Comparison of ENCODE assay signal across 16 cellular contexts in genomic region chr20:16004108-16004854, GRCh38.
DNase-seq lines count a peak whose midpoint lies in the region; ATAC-seq, FAIRE-seq and TF ChIP-seq lines count a peak whose summit lies in the region.
"Had no signal": no experiment of that assay in that cellular context is flagged by ENCODE, and none has a peak within 500 bp of the region (broad histone marks: within the 10 kb centered on the region; RNA-seq: fewer than 3 reads in every experiment).

No MANE protein-coding gene starts in this region.

- no peaks in the 10 kb centered on the region for H3K79me2 ChIP-seq in HepG2 (ENCODE audit: insufficient read depth, low read length)

- H3K4me2 ChIP-seq in HepG2 (ENCODE audit: low read depth, low read length): no peak overlapping the region
- H3K4me2 ChIP-seq: A549 had no signal

- no peaks in the 10 kb centered on the region for H3K27me3 Mint-ChIP-seq in central memory CD8-positive, alpha-beta T cell
- no peaks in the 10 kb centered on the region for H3K27me3 Mint-ChIP-seq in WTC11 (ENCODE audit: low read depth)

- no peaks in the 10 kb centered on the region for H4K20me1 ChIP-seq in HepG2 (ENCODE audit: insufficient read depth, low read length)

- peak overlapping the region; percentile 6 for H3K27ac Mint-ChIP-seq in central memory CD8-positive, alpha-beta T cell (ENCODE audit: low read depth)
- no peak overlapping the region for H3K27ac Mint-ChIP-seq in WTC11

- H3K9me3 ChIP-seq in HepG2 (ENCODE audit: low read length): peaks cover 69% of the 10 kb centered on the region
- H3K9me3 ChIP-seq in right lobe of liver: no peaks in the 10 kb centered on the region
- H3K9me3 ChIP-seq in right cardiac atrium (ENCODE audit: control insufficient read depth, low read length): no peaks in the 10 kb centered on the region

- TF ChIP-seq CTCF in HepG2 (CRISPR knock-in tag; IDR thresholded peaks at IDR 0.05) (no peak), right lobe of liver (IDR thresholded peaks at IDR 0.05) (no peak), WTC11 (IDR thresholded peaks at IDR 0.05) (no peak)

- intact Hi-C loops in HepG2 (cut with micrococcal nuclease; ENCODE audit: unreplicated experiment) (no loop called here), right lobe of liver (cut with DNase I) (no loop called here), right cardiac atrium (cut with DNase I) (loop anchor here in 1 of 4 donors (10.0 kb wide), 1 partner anchor 91 kb away; no protein-coding TSS in a partner anchor)

- in situ Hi-C loops in HepG2 (cut with HindIII; ENCODE audit: extremely low pct_ligation_motif_present, low pct_unique_long_range_greater_than_20kb): no loop called here

- TF ChIP-seq POLR2A in HepG2 (IDR thresholded peaks at IDR 0.05; ENCODE audit: insufficient read depth in 1 of 2, low read depth in 2 of 2, low read length in 2 of 2) (no peak), right lobe of liver (IDR thresholded peaks at IDR 0.05) (no peak)

- FAIRE-seq in HepG2 (lab: Jason Lieb, UNC): no peak
- FAIRE-seq: A549, GM12878 had no signal

- H3K9ac ChIP-seq in HepG2 (ENCODE audit: insufficient read depth, low read depth, low read length): no peak overlapping the region

- ATAC-seq in HepG2 (no peak; the same call in 1 of the 3 replicates), right lobe of liver (no peak), right cardiac atrium (peak; percentile 82 to 96), WTC11 (no peak), HG03521 (IDR thresholded peaks at IDR 0.05; ENCODE audit: unreplicated experiment) (no peak)
- ATAC-seq in central memory CD8-positive, alpha-beta T cell (replicated peaks; ENCODE audit: extremely low read depth, poor library complexity, severe bottlenecking): no peak
- ATAC-seq: GM12878, PC-3 had no signal

- 31% methylated on average over 17 of the region's 18 CpGs for WGBS in HepG2 (ENCODE audit: low lambda C conversion rate)
- 64% methylated on average over 13 of the region's 18 CpGs for WGBS in right lobe of liver (ENCODE audit: insufficient coverage, low coverage, low lambda C conversion rate, missing lambda C conversion rate)
- whole genome bisulfite sequencing in right cardiac atrium: 50% methylated on average over 18 of the region's 18 CpGs

- H3K4me1 Mint-ChIP-seq in central memory CD8-positive, alpha-beta T cell: no peaks in the 10 kb centered on the region
- H3K4me1 Mint-ChIP-seq in WTC11: peaks cover 35% of the 10 kb centered on the region

- no peaks in the 10 kb centered on the region for H3K36me3 Mint-ChIP-seq in central memory CD8-positive, alpha-beta T cell (ENCODE audit: insufficient read depth)
- H3K36me3 Mint-ChIP-seq in WTC11: 0 out of 2 replicates have a peak, but pooled peaks cover 1% of the 10 kb centered on the region

- TF ChIP-seq RAD21 in HepG2 (CRISPR knock-in tag; IDR thresholded peaks at IDR 0.05): no peak

- H3K9me3 Mint-ChIP-seq in central memory CD8-positive, alpha-beta T cell: peaks cover 20% of the 10 kb centered on the region
- H3K9me3 Mint-ChIP-seq in WTC11: peaks cover 4% of the 10 kb centered on the region

- no peak overlapping the region for H3K4me3 ChIP-seq in HepG2 (replicated peaks in 1 of 3; ENCODE audit: insufficient read depth in 1 of 3, low read depth in 2 of 3, low read length in 3 of 3)
- no peak overlapping the region for H3K4me3 ChIP-seq in right lobe of liver
- no peak overlapping the region for H3K4me3 ChIP-seq in right cardiac atrium (ENCODE audit: low read length)
- H3K4me3 ChIP-seq: A549, GM12878 had no signal

- H2AFZ ChIP-seq in HepG2 (ENCODE audit: low read length): no peak overlapping the region

- H3K4me3 Mint-ChIP-seq in central memory CD8-positive, alpha-beta T cell: no peak overlapping the region
- H3K4me3 Mint-ChIP-seq in WTC11: no peak overlapping the region

- H3K4me1 ChIP-seq in HepG2 (ENCODE audit: insufficient read depth, low read length) (no peaks in the 10 kb centered on the region), right lobe of liver (no peaks in the 10 kb centered on the region), right cardiac atrium (ENCODE audit: control insufficient read depth, insufficient read depth, low read length) (no peaks in the 10 kb centered on the region)
- H3K4me1 ChIP-seq: A549 had no signal

- POLR2A ChIA-PET in HepG2 (lab: Yijun Ruan, JAX): no interaction called here
- POLR2A ChIA-PET in WTC11 (lab: Charles Lee): no interaction called here

- H3K27me3 ChIP-seq in HepG2 (ENCODE audit: control insufficient read depth in 1 of 2, insufficient read depth in 2 of 2, low read length in 2 of 2): no peaks in the 10 kb centered on the region
- H3K27me3 ChIP-seq in right lobe of liver: no peaks in the 10 kb centered on the region
- no peaks in the 10 kb centered on the region for H3K27me3 ChIP-seq in right cardiac atrium (ENCODE audit: control insufficient read depth, insufficient read depth)

- BruUV-seq in HepG2 (replicated peaks; lab: Mats Ljungman, UMichigan): no TSS peak

- H3K27ac ChIP-seq in HepG2 (ENCODE audit: extremely low read length, insufficient read depth, low read length) (no peak overlapping the region), right lobe of liver (no peak overlapping the region), right cardiac atrium (ENCODE audit: low read length) (no peak overlapping the region)
- H3K27ac ChIP-seq: A549 had no signal

- no peak for TF ChIP-seq EP300 in HepG2 (IDR thresholded peaks at IDR 0.05; ENCODE audit: low read depth in 2 of 2, low read length in 2 of 2)
- no peak for TF ChIP-seq EP300 in HepG2 (CRISPR knock-in tag; IDR thresholded peaks at IDR 0.05; ENCODE audit: borderline replicate concordance)

- no peaks in the 10 kb centered on the region for H3K36me3 ChIP-seq in HepG2 (replicated peaks in 1 of 2; ENCODE audit: control insufficient read depth in 1 of 2, insufficient read depth in 2 of 2, low read length in 2 of 2)
- no peaks in the 10 kb centered on the region for H3K36me3 ChIP-seq in right lobe of liver

- CTCF ChIA-PET in HepG2 (lab: Yijun Ruan, JAX; ENCODE audit: low intra/inter-chr PET ratio, low total read pairs): no interaction called here
- CTCF ChIA-PET in WTC11 (lab: Charles Lee): no interaction called here

- DNase-seq in HepG2 (ENCODE audit: low spot score) (no peak), right lobe of liver (no peak), right cardiac atrium (peak in 2 of 3 donors; percentile 63 to 79), WTC11 (ENCODE audit: low spot score) (no peak), amniotic stem cell (lab: John Stamatoyannopoulos, UW) (no peak), NCI-H2029 (lab: John Stamatoyannopoulos, UW) (no peak)
- no peak for DNase-seq in central memory CD8-positive, alpha-beta T cell (ENCODE audit: low spot score in 2 of 2)
- DNase-seq: Calu3, NCI-H1417 treated with DMSO at 0.1 percent for 48 hours, NCI-H2029 treated with DMSO at 0.1 percent for 48 hours, NCI-H2227 treated with DMSO at 0.1 percent for 48 hours, NCI-H526 treated with DMSO at 0.1 percent for 48 hours, PC-3 had no signal

TF ChIP-seq in HepG2, 621 proteins besides CTCF, POLR2A, EP300 and RAD21:
- TF ChIP-seq CEBPB (IDR thresholded peaks at IDR 0.05; ENCODE audit: borderline replicate concordance, low read depth, low read length) (peak; percentile 56; the same call in 1 of the 2 replicates), ARNT2 (CRISPR knock-in tag; IDR thresholded peaks at IDR 0.05; ENCODE audit: low read depth) (no peak)
TF ChIP-seq in HepG2: peak in this region for 1.

TF ChIP-seq in WTC11, 78 proteins besides CTCF, POLR2A, EP300 and RAD21 (continues in another document):
- TF ChIP-seq FOXP4 (CRISPR knock-in tag; IDR thresholded peaks at IDR 0.05): no peak
- TF ChIP-seq, protein P1, sequence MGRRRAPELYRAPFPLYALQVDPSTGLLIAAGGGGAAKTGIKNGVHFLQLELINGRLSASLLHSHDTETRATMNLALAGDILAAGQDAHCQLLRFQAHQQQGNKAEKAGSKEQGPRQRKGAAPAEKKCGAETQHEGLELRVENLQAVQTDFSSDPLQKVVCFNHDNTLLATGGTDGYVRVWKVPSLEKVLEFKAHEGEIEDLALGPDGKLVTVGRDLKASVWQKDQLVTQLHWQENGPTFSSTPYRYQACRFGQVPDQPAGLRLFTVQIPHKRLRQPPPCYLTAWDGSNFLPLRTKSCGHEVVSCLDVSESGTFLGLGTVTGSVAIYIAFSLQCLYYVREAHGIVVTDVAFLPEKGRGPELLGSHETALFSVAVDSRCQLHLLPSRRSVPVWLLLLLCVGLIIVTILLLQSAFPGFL (CRISPR knock-in tag; IDR thresholded peaks at IDR 0.05; ENCODE audit: borderline replicate concordance): no peak
- TF ChIP-seq NR1H2 (CRISPR knock-in tag; IDR thresholded peaks at IDR 0.05): no peak
- no peak for TF ChIP-seq GABPB1 (CRISPR knock-in tag; IDR thresholded peaks at IDR 0.05)
- no peak for TF ChIP-seq MYBL2 (CRISPR knock-in tag; IDR thresholded peaks at IDR 0.05)
- no peak for TF ChIP-seq ETV6 (CRISPR knock-in tag; IDR thresholded peaks at IDR 0.05)
- TF ChIP-seq, protein P2, sequence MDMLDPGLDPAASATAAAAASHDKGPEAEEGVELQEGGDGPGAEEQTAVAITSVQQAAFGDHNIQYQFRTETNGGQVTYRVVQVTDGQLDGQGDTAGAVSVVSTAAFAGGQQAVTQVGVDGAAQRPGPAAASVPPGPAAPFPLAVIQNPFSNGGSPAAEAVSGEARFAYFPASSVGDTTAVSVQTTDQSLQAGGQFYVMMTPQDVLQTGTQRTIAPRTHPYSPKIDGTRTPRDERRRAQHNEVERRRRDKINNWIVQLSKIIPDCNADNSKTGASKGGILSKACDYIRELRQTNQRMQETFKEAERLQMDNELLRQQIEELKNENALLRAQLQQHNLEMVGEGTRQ (CRISPR knock-in tag; IDR thresholded peaks at IDR 0.05): no peak
- TF ChIP-seq, protein P3, sequence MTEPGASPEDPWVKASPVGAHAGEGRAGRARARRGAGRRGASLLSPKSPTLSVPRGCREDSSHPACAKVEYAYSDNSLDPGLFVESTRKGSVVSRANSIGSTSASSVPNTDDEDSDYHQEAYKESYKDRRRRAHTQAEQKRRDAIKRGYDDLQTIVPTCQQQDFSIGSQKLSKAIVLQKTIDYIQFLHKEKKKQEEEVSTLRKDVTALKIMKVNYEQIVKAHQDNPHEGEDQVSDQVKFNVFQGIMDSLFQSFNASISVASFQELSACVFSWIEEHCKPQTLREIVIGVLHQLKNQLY (CRISPR knock-in tag; IDR thresholded peaks at IDR 0.05): no peak

Comparison
In these comparisons a context has a peak if more than half of its experiments do, and no peak if none do; other contexts are left out.
1. ATAC-seq: peak in right cardiac atrium (2 of 2); none in HepG2 (single experiment), right lobe of liver (0 of 4), central memory CD8-positive, alpha-beta T cell (single experiment), WTC11 (single experiment) and HG03521 (single experiment).
2. DNase-seq: peak in right cardiac atrium (2 of 3); none in HepG2 (single experiment), right lobe of liver (0 of 3), central memory CD8-positive, alpha-beta T cell (0 of 2), WTC11 (single experiment), amniotic stem cell (single experiment) and NCI-H2029 (single experiment).